In genomic region chr20:10124883-10125282, GRCh38 we compare ENCODE assay signal across 4 cellular contexts.
DNase-seq lines count a peak whose midpoint lies in the region; ATAC-seq, FAIRE-seq and TF ChIP-seq lines count a peak whose summit lies in the region.
"Not testable (repeated sequence)": the region's sequence is repeated elsewhere in the genome, so short reads cannot be mapped to it uniquely, and the experiment has no call there.

No MANE protein-coding gene starts in this region.

- BruUV-seq in K562 (replicated peaks; lab: Mats Ljungman, UMichigan); HepG2 (replicated peaks; lab: Mats Ljungman, UMichigan): not testable (repeated sequence)

- not testable (repeated sequence) for TF ChIP-seq POLR2A in A549 (IDR thresholded peaks at IDR 0.05; ENCODE audit: low read length); K562 (conservative IDR thresholded peaks at IDR 0.05); HepG2 (IDR thresholded peaks at IDR 0.05; ENCODE audit: insufficient read depth in 1 of 2, low read depth in 2 of 2, low read length in 2 of 2)

- H3K27me3 ChIP-seq in K562 (ENCODE audit: control insufficient read depth in 2 of 2, insufficient read depth in 2 of 2, low read length in 2 of 2); HepG2 (ENCODE audit: control insufficient read depth in 1 of 2, insufficient read depth in 2 of 2, low read length in 2 of 2): not testable (repeated sequence)

- not testable (repeated sequence) for H3K27ac ChIP-seq in A549; HEK293 (ENCODE audit: extremely low read depth, low read depth, low read length); K562 (ENCODE audit: extremely low read depth, low read depth, low read length); HepG2 (ENCODE audit: extremely low read length, insufficient read depth, low read length)

- TF ChIP-seq CTCF in A549 (IDR thresholded peaks at IDR 0.05); HEK293 (tag by site-specific recombination; IDR thresholded peaks at IDR 0.05); K562 (IDR thresholded peaks at IDR 0.05 in 2 of 3, conservative IDR thresholded peaks at IDR 0.05 in 1 of 3; ENCODE audit: insufficient read depth in 2 of 3, low read depth in 1 of 3, low read length in 3 of 3); HepG2 (CRISPR knock-in tag; IDR thresholded peaks at IDR 0.05): not testable (repeated sequence)

- POLR2A ChIA-PET in A549 (lab: Yijun Ruan, JAX); HEK293 (lab: Yijun Ruan, JAX); HepG2 (lab: Yijun Ruan, JAX): not testable (repeated sequence)
- POLR2A ChIA-PET in K562 (lab: Yijun Ruan, JAX): interaction anchor here (0.6 kb wide), 1 partner anchor 1858 kb away, joined by 3 read pairs; no protein-coding TSS in a partner anchor

- FAIRE-seq in A549 (lab: Jason Lieb, UNC) (peak; percentile 77), HepG2 (lab: Jason Lieb, UNC) (peak; percentile 15)
- FAIRE-seq in K562 (lab: Jason Lieb, UNC): not testable (repeated sequence)

- not testable (repeated sequence) for TF ChIP-seq RAD21 in A549 (conservative IDR thresholded peaks at IDR 0.05 in 1 of 2, IDR thresholded peaks at IDR 0.05 in 1 of 2); K562 (CRISPR knock-in tag; conservative IDR thresholded peaks at IDR 0.05 in 1 of 2, IDR thresholded peaks at IDR 0.05 in 1 of 2); HepG2 (CRISPR knock-in tag; IDR thresholded peaks at IDR 0.05)

- H3K9me1 ChIP-seq in K562 (ENCODE audit: control insufficient read depth, insufficient read depth, low read length): not testable (repeated sequence)

- H2AFZ ChIP-seq in K562 (ENCODE audit: low read depth, low read length); HepG2 (ENCODE audit: low read length): not testable (repeated sequence)

- CTCF ChIA-PET in A549 (lab: Yijun Ruan, JAX): interaction anchor here (0.8 to 1.2 kb wide), 3 partner anchors 12 to 49 kb away, joined by 3 read pairs; no protein-coding TSS in a partner anchor
- CTCF ChIA-PET in HEK293 (lab: Yijun Ruan, JAX); K562 (lab: Yijun Ruan, JAX; ENCODE audit: low intra/inter-chr PET ratio); HepG2 (lab: Yijun Ruan, JAX; ENCODE audit: low intra/inter-chr PET ratio, low total read pairs): not testable (repeated sequence)

- H3K4me2 ChIP-seq in A549; K562 (ENCODE audit: insufficient read depth, low read length); HepG2 (ENCODE audit: low read depth, low read length): not testable (repeated sequence)

- not testable (repeated sequence) for DNase-seq in A549 (ENCODE audit: low read depth in 1 of 2, low spot score in 1 of 2); K562 (ENCODE audit: extremely low read depth in 1 of 4, low spot score in 3 of 4); HepG2 (ENCODE audit: low spot score)

- not testable (repeated sequence) for TF ChIP-seq EP300 in A549 (IDR thresholded peaks at IDR 0.05); K562 (IDR thresholded peaks at IDR 0.05; ENCODE audit: low read length); HepG2 (IDR thresholded peaks at IDR 0.05; ENCODE audit: low read depth in 2 of 2, low read length in 2 of 2); HepG2 (CRISPR knock-in tag; IDR thresholded peaks at IDR 0.05; ENCODE audit: borderline replicate concordance)

- in situ Hi-C loops in K562 (cut with MboI); HepG2 (cut with HindIII; ENCODE audit: extremely low pct_ligation_motif_present, low pct_unique_long_range_greater_than_20kb): not testable (repeated sequence)

- H4K20me1 ChIP-seq in K562 (replicated peaks; ENCODE audit: control insufficient read depth, insufficient read depth, low read length); HepG2 (ENCODE audit: insufficient read depth, low read length): not testable (repeated sequence)

- not testable (repeated sequence) for H3K9ac ChIP-seq in K562 (ENCODE audit: insufficient read depth in 1 of 2, low read depth in 2 of 2, low read length in 2 of 2); HepG2 (ENCODE audit: insufficient read depth, low read depth, low read length)

- 46% methylated on average over 3 of the region's 3 CpGs for WGBS in A549 (ENCODE audit: missing lambda C conversion rate)
- WGBS in K562 (ENCODE audit: insufficient coverage, low coverage, missing lambda C conversion rate): 0% methylated on average over 3 of the region's 3 CpGs
- WGBS in HepG2 (ENCODE audit: low lambda C conversion rate): 25% methylated on average over 3 of the region's 3 CpGs

- intact Hi-C loops in K562 (cut with micrococcal nuclease); HepG2 (cut with micrococcal nuclease; ENCODE audit: unreplicated experiment): not testable (repeated sequence)

- not testable (repeated sequence) for H3K4me1 ChIP-seq in A549; HEK293 (ENCODE audit: control insufficient read depth, insufficient read depth, low read length); K562 (replicated peaks in 1 of 2; ENCODE audit: control insufficient read depth in 2 of 2, insufficient read depth in 2 of 2, low read length in 2 of 2); HepG2 (ENCODE audit: insufficient read depth, low read length)

- H3K9me3 ChIP-seq in A549 (peaks cover 37% of the 10 kb centered on the region), HepG2 (ENCODE audit: low read length) (peaks cover 19% of the 10 kb centered on the region)
- H3K9me3 ChIP-seq in HEK293 (ENCODE audit: control insufficient read depth, insufficient read depth, low read depth, low read length); K562 (replicated peaks; ENCODE audit: control insufficient read depth, insufficient read depth, low read depth, low read length): not testable (repeated sequence)

- not testable (repeated sequence) for ATAC-seq in A549, K562, HepG2

- not testable (repeated sequence) for H3K4me3 ChIP-seq in A549; HEK293 (ENCODE audit: low read depth, low read length); K562; HepG2 (replicated peaks in 1 of 3; ENCODE audit: insufficient read depth in 1 of 3, low read depth in 2 of 3, low read length in 3 of 3)

- H3K36me3 ChIP-seq in HEK293 (ENCODE audit: control insufficient read depth in 2 of 2, insufficient read depth in 1 of 2, low read length in 2 of 2); K562 (ENCODE audit: control insufficient read depth, insufficient read depth, low read length); HepG2 (replicated peaks in 1 of 2; ENCODE audit: control insufficient read depth in 1 of 2, insufficient read depth in 2 of 2, low read length in 2 of 2): not testable (repeated sequence)

- not testable (repeated sequence) for H3K79me2 ChIP-seq in K562 (ENCODE audit: control insufficient read depth, insufficient read depth, low read length); HepG2 (ENCODE audit: insufficient read depth, low read length)

TF ChIP-seq in A549, 52 proteins besides CTCF, POLR2A, EP300 and RAD21:
- 0 out of 2 replicates have a peak, but pooled peaks have one; percentile 20 for TF ChIP-seq CHD4 (IDR thresholded peaks at IDR 0.05; ENCODE audit: borderline replicate concordance)
- TF ChIP-seq KDM1A (IDR thresholded peaks at IDR 0.05; ENCODE audit: low read depth): peak; percentile 67; the same call in 1 of the 2 replicates

TF ChIP-seq in HEK293, 187 proteins besides CTCF, POLR2A, EP300 and RAD21:
- TF ChIP-seq ZNF707 (tag by site-specific recombination; IDR thresholded peaks at IDR 0.05): peak; percentile 91
- TF ChIP-seq SETDB1 (IDR thresholded peaks at IDR 0.05; ENCODE audit: insufficient read length, low read length): peak; percentile 20

TF ChIP-seq in K562, 482 proteins besides CTCF, POLR2A, EP300 and RAD21:
- peak; percentile 87 for TF ChIP-seq ZNF707 (CRISPR knock-in tag; conservative IDR thresholded peaks at IDR 0.05)
